In genomic region chr6:90288404-90288803, GRCh38 we compare ENCODE assay signal across 1 cellular context.
TF ChIP-seq lines count a peak whose summit lies in the region.

No MANE protein-coding gene starts in this region.

TF ChIP-seq in GM23338, 12 proteins besides CTCF, POLR2A, EP300 and RAD21:
- TF ChIP-seq ZNF462 (CRISPR knock-in tag; IDR thresholded peaks at IDR 0.05) (no peak), EZH2phosphoT487 (IDR thresholded peaks at IDR 0.05; ENCODE audit: unreplicated experiment) (no peak), ZNF114 (CRISPR knock-in tag; IDR thresholded peaks at IDR 0.05) (no peak), STAT1 (IDR thresholded peaks at IDR 0.05; ENCODE audit: unreplicated experiment) (no peak), ZNF331 (CRISPR knock-in tag; IDR thresholded peaks at IDR 0.05; ENCODE audit: low read depth) (no peak), CREB1 (CRISPR knock-in tag; IDR thresholded peaks at IDR 0.05; ENCODE audit: low read depth) (no peak), NANOG (IDR thresholded peaks at IDR 0.05; ENCODE audit: borderline replicate concordance) (no peak), JUNB (IDR thresholded peaks at IDR 0.05; ENCODE audit: unreplicated experiment) (no peak), EZH2 (IDR thresholded peaks at IDR 0.05; ENCODE audit: low read depth, unreplicated experiment) (no peak), POLR2AphosphoS5 (IDR thresholded peaks at IDR 0.05; ENCODE audit: low read depth) (no peak)
- TF ChIP-seq, protein P1, sequence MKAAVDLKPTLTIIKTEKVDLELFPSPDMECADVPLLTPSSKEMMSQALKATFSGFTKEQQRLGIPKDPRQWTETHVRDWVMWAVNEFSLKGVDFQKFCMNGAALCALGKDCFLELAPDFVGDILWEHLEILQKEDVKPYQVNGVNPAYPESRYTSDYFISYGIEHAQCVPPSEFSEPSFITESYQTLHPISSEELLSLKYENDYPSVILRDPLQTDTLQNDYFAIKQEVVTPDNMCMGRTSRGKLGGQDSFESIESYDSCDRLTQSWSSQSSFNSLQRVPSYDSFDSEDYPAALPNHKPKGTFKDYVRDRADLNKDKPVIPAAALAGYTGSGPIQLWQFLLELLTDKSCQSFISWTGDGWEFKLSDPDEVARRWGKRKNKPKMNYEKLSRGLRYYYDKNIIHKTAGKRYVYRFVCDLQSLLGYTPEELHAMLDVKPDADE (IDR thresholded peaks at IDR 0.05) = no peak
- TF ChIP-seq, protein P2, sequence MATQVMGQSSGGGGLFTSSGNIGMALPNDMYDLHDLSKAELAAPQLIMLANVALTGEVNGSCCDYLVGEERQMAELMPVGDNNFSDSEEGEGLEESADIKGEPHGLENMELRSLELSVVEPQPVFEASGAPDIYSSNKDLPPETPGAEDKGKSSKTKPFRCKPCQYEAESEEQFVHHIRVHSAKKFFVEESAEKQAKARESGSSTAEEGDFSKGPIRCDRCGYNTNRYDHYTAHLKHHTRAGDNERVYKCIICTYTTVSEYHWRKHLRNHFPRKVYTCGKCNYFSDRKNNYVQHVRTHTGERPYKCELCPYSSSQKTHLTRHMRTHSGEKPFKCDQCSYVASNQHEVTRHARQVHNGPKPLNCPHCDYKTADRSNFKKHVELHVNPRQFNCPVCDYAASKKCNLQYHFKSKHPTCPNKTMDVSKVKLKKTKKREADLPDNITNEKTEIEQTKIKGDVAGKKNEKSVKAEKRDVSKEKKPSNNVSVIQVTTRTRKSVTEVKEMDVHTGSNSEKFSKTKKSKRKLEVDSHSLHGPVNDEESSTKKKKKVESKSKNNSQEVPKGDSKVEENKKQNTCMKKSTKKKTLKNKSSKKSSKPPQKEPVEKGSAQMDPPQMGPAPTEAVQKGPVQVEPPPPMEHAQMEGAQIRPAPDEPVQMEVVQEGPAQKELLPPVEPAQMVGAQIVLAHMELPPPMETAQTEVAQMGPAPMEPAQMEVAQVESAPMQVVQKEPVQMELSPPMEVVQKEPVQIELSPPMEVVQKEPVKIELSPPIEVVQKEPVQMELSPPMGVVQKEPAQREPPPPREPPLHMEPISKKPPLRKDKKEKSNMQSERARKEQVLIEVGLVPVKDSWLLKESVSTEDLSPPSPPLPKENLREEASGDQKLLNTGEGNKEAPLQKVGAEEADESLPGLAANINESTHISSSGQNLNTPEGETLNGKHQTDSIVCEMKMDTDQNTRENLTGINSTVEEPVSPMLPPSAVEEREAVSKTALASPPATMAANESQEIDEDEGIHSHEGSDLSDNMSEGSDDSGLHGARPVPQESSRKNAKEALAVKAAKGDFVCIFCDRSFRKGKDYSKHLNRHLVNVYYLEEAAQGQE (IDR thresholded peaks at IDR 0.05; ENCODE audit: unreplicated experiment) = no peak
